In genomic region chr15:91023720-91024119, GRCh38 we compare ENCODE assay signal across 16 cellular contexts.
"Had no signal": no experiment of that assay in that cellular context is flagged by ENCODE, and none has a peak within 500 bp of the region (broad histone marks: within the 10 kb centered on the region; RNA-seq: fewer than 3 reads in every experiment).

No MANE protein-coding gene starts in this region.

- H3K4me3 ChIP-seq: lung, thyroid gland had no signal

- DNase-seq: activated CD4-positive, alpha-beta T cell treated with anti-CD3 and anti-CD28 coated beads, Interleukin-2, amount 50 U/mL, for 48 hours; activated naive CD8-positive, alpha-beta T cell treated with anti-CD3 and anti-CD28 coated beads, Interleukin-2, amount 50 U/mL, for 24 hours; aorta; cerebellar nuclear complex; cortex of kidney; gastrocnemius medialis; midbrain; retina; spleen; stimulated activated CD4-positive, alpha-beta T cell treated with anti-CD3 and anti-CD28 coated beads, Interleukin-4, amount 100 ng/mL, for 4 hours; stimulated activated naive B cell treated with anti-CD40 and anti-IgM and Interleukin-4, amounts not matched to agents 10 μg/mL and 1 μg/mL and 100 μg/mL, for 72 hours; thyroid gland had no signal

- ATAC-seq: activated naive CD8-positive, alpha-beta T cell treated with anti-CD3 and anti-CD28 coated beads, Interleukin-2, amount 50 U/mL, for 24 hours; esophagus mucosa; gastrocnemius medialis; left lobe of liver; stimulated activated naive B cell treated with anti-CD40 and anti-IgM and Interleukin-4, amounts not matched to agents 10 μg/mL and 1 μg/mL and 100 μg/mL, for 72 hours had no signal

- H3K27ac ChIP-seq: gastrocnemius medialis, neutrophil, thyroid gland had no signal

- H3K36me3 ChIP-seq: gastrocnemius medialis, neutrophil, thyroid gland had no signal

- H3K27me3 ChIP-seq: gastrocnemius medialis, neutrophil, spleen, thyroid gland had no signal

- H3K27ac Mint-ChIP-seq: stimulated activated naive B cell treated with anti-CD40 and anti-IgM and Interleukin-4, amounts not matched to agents 10 μg/mL and 1 μg/mL and 100 μg/mL, for 72 hours had no signal

- H3K27me3 Mint-ChIP-seq: activated naive CD8-positive, alpha-beta T cell treated with anti-CD3 and anti-CD28 coated beads, Interleukin-2, amount 50 U/mL, for 24 hours; stimulated activated naive B cell treated with anti-CD40 and anti-IgM and Interleukin-4, amounts not matched to agents 10 μg/mL and 1 μg/mL and 100 μg/mL, for 72 hours had no signal

- H3K9me3 ChIP-seq: gastrocnemius medialis, neutrophil, spleen, thyroid gland had no signal

- H3K9me3 Mint-ChIP-seq: activated naive CD8-positive, alpha-beta T cell treated with anti-CD3 and anti-CD28 coated beads, Interleukin-2, amount 50 U/mL, for 24 hours; stimulated activated naive B cell treated with anti-CD40 and anti-IgM and Interleukin-4, amounts not matched to agents 10 μg/mL and 1 μg/mL and 100 μg/mL, for 72 hours had no signal
